ENCODE assay signal across 30 cellular contexts in genomic region chr6:62103186-62103859, GRCh38.
"Had no signal": no experiment of that assay in that cellular context is flagged by ENCODE, and none has a peak within 500 bp of the region (broad histone marks: within the 10 kb centered on the region; RNA-seq: fewer than 3 reads in every experiment).

No MANE protein-coding gene starts in this region.

- H3K36me3 Mint-ChIP-seq: activated CD4-positive, alpha-beta memory T cell treated with anti-CD3 and anti-CD28 coated beads for 36 hours; activated CD8-positive, alpha-beta memory T cell treated with anti-CD3 and anti-CD28 coated beads, Interleukin-2, amount 10 ng/mL, durations not matched to agents 7 days and 5 days; activated naive CD4-positive, alpha-beta T cell treated with anti-CD3 and anti-CD28 coated beads, Interleukin-2, amount 50 U/mL, for 24 hours; activated naive CD8-positive, alpha-beta T cell treated with anti-CD3 and anti-CD28 coated beads, Interleukin-2, amount 10 ng/mL, durations not matched to agents 7 days and 5 days; brain had no signal

- H3K27ac Mint-ChIP-seq: activated CD4-positive, alpha-beta memory T cell treated with anti-CD3 and anti-CD28 coated beads for 36 hours; activated CD4-positive, alpha-beta T cell treated with anti-CD3 and anti-CD28 coated beads for 36 hours; activated CD4-positive, alpha-beta T cell treated with anti-CD3 and anti-CD28 coated beads, Interleukin-2, amount 10 ng/mL, durations not matched to agents 24 days and 14 days; activated CD8-positive, alpha-beta memory T cell treated with anti-CD3 and anti-CD28 coated beads, Interleukin-2, amount 10 ng/mL, durations not matched to agents 7 days and 5 days; activated CD8-positive, alpha-beta T cell treated with anti-CD3 and anti-CD28 coated beads, Interleukin-2, amount 10 ng/mL, durations not matched to agents 7 days and 5 days; activated naive CD4-positive, alpha-beta T cell treated with anti-CD3 and anti-CD28 coated beads for 36 hours; activated naive CD4-positive, alpha-beta T cell treated with anti-CD3 and anti-CD28 coated beads, Interleukin-2, amount 50 U/mL, for 24 hours; activated naive CD8-positive, alpha-beta T cell treated with anti-CD3 and anti-CD28 coated beads, Interleukin-2, amount 10 ng/mL, durations not matched to agents 7 days and 5 days; activated T-helper 1 cell treated with anti-CD3 and anti-CD28 coated beads, Interleukin-12 subunit alpha, Interleukin-12 subunit beta, Interleukin-2, Interleukin-4 antibody, amounts not matched to agents 30 ng/mL and 10 ng/mL and 1 ng/mL, durations not matched to agents 14 hours and 24 hours and 36 hours; activated T-helper 2 cell treated with anti-CD3 and anti-CD28 coated beads, Interferon-gamma antibody, Interleukin-2, Interleukin-4, amounts not matched to agents 10 μg/mL and 5 μg/mL and 100 μg/mL, durations not matched to agents 14 hours and 24 hours and 36 hours; brain; dendritic cell treated with granulocyte-macrophage colony-stimulating factor and Interleukin-4, amounts not matched to agents 40 ng/mL and 50 ng/mL, for 4 days; endodermal cell had no signal

- FAIRE-seq: frontal cortex had no signal

- H3K4me1 Mint-ChIP-seq: activated CD4-positive, alpha-beta T cell treated with anti-CD3 and anti-CD28 coated beads for 36 hours; activated CD4-positive, alpha-beta T cell treated with anti-CD3 and anti-CD28 coated beads, Interleukin-2, amount 10 ng/mL, durations not matched to agents 24 days and 14 days; activated CD8-positive, alpha-beta memory T cell treated with anti-CD3 and anti-CD28 coated beads, Interleukin-2, amount 10 ng/mL, durations not matched to agents 7 days and 5 days; activated naive CD4-positive, alpha-beta T cell treated with anti-CD3 and anti-CD28 coated beads, Interleukin-2, amount 50 U/mL, for 24 hours; activated naive CD8-positive, alpha-beta T cell treated with anti-CD3 and anti-CD28 coated beads, Interleukin-2, amount 10 ng/mL, durations not matched to agents 7 days and 5 days; brain; central memory CD8-positive, alpha-beta T cell; endodermal cell had no signal

- H3K9me3 ChIP-seq: ascending aorta had no signal

- H3K4me3 ChIP-seq: ascending aorta, breast epithelium, cardiac muscle cell, coronary artery, dorsolateral prefrontal cortex had no signal

- H3K4me1 ChIP-seq: ascending aorta, breast epithelium had no signal

- DNase-seq: activated CD4-positive, alpha-beta memory T cell treated with anti-CD3 and anti-CD28 coated beads for 36 hours; activated CD4-positive, alpha-beta T cell treated with anti-CD3 and anti-CD28 coated beads for 36 hours; activated CD4-positive, alpha-beta T cell treated with anti-CD3 and anti-CD28 coated beads, Interleukin-2, amount 10 ng/mL, durations not matched to agents 24 days and 14 days; activated CD4-positive, CD25-positive, alpha-beta regulatory T cell; activated CD4-positive, CD25-positive, alpha-beta regulatory T cell treated with anti-CD3 and anti-CD28 coated beads, Interleukin-2, amount 50 U/mL, for 72 hours; activated CD8-positive, alpha-beta memory T cell treated with anti-CD3 and anti-CD28 coated beads, Interleukin-2, amount 10 ng/mL, durations not matched to agents 7 days and 5 days; activated CD8-positive, alpha-beta memory T cell treated with anti-CD3 and anti-CD28 coated beads, Interleukin-2, amount 50 U/mL, for 4 hours; activated CD8-positive, alpha-beta T cell treated with anti-CD3 and anti-CD28 coated beads, Interleukin-2, amount 10 ng/mL, durations not matched to agents 7 days and 5 days; activated effector memory CD4-positive, alpha-beta T cell treated with anti-CD3 and anti-CD28 coated beads, Interleukin-2, amount 50 U/mL, for 16 hours; activated naive CD4-positive, alpha-beta T cell treated with anti-CD3 and anti-CD28 coated beads for 36 hours; activated naive CD8-positive, alpha-beta T cell treated with anti-CD3 and anti-CD28 coated beads, Interleukin-2, amount 10 ng/mL, durations not matched to agents 7 days and 5 days; activated T-cell treated with anti-CD3 and anti-CD28 coated beads, Interleukin-2, amount 50 U/mL, for 1 hour; activated T-cell treated with anti-CD3 and anti-CD28 coated beads, Interleukin-2, amount 50 U/mL, for 48 hours; dorsolateral prefrontal cortex; effector memory CD4-positive, alpha-beta T cell; endodermal cell; foreskin fibroblast; T-helper 2 cell had no signal

- H3K4me3 Mint-ChIP-seq: activated CD4-positive, alpha-beta memory T cell treated with anti-CD3 and anti-CD28 coated beads for 36 hours; activated CD4-positive, alpha-beta T cell treated with anti-CD3 and anti-CD28 coated beads for 36 hours; activated CD4-positive, alpha-beta T cell treated with anti-CD3 and anti-CD28 coated beads, Interleukin-2, amount 10 ng/mL, durations not matched to agents 24 days and 14 days; activated CD8-positive, alpha-beta memory T cell treated with anti-CD3 and anti-CD28 coated beads, Interleukin-2, amount 10 ng/mL, durations not matched to agents 7 days and 5 days; activated CD8-positive, alpha-beta T cell treated with anti-CD3 and anti-CD28 coated beads, Interleukin-2, amount 10 ng/mL, durations not matched to agents 7 days and 5 days; activated naive CD4-positive, alpha-beta T cell treated with anti-CD3 and anti-CD28 coated beads for 36 hours; activated naive CD4-positive, alpha-beta T cell treated with anti-CD3 and anti-CD28 coated beads, Interleukin-2, amount 50 U/mL, for 24 hours; activated naive CD8-positive, alpha-beta T cell treated with anti-CD3 and anti-CD28 coated beads, Interleukin-2, amount 10 ng/mL, durations not matched to agents 7 days and 5 days; activated T-helper 1 cell treated with anti-CD3 and anti-CD28 coated beads, Interleukin-12 subunit alpha, Interleukin-12 subunit beta, Interleukin-2, Interleukin-4 antibody, amounts not matched to agents 30 ng/mL and 10 ng/mL and 1 ng/mL, durations not matched to agents 14 hours and 24 hours and 36 hours; brain; central memory CD8-positive, alpha-beta T cell; dendritic cell treated with granulocyte-macrophage colony-stimulating factor and Interleukin-4, amounts not matched to agents 40 ng/mL and 50 ng/mL, for 4 days; endodermal cell had no signal

- H3K36me3 ChIP-seq: ascending aorta, breast epithelium, cardiac muscle cell had no signal

- H3K27me3 ChIP-seq: ascending aorta, breast epithelium, cardiac muscle cell, dorsolateral prefrontal cortex had no signal

- H3K27ac ChIP-seq: ascending aorta, breast epithelium, cardiac muscle cell, coronary artery, dorsolateral prefrontal cortex had no signal

- H3K27me3 Mint-ChIP-seq: activated CD4-positive, alpha-beta memory T cell treated with anti-CD3 and anti-CD28 coated beads for 36 hours; activated CD4-positive, alpha-beta T cell treated with anti-CD3 and anti-CD28 coated beads for 36 hours; activated CD4-positive, alpha-beta T cell treated with anti-CD3 and anti-CD28 coated beads, Interleukin-2, amount 10 ng/mL, durations not matched to agents 24 days and 14 days; activated CD8-positive, alpha-beta memory T cell treated with anti-CD3 and anti-CD28 coated beads, Interleukin-2, amount 10 ng/mL, durations not matched to agents 7 days and 5 days; activated naive CD4-positive, alpha-beta T cell treated with anti-CD3 and anti-CD28 coated beads, Interleukin-2, amount 50 U/mL, for 24 hours; activated naive CD8-positive, alpha-beta T cell treated with anti-CD3 and anti-CD28 coated beads, Interleukin-2, amount 10 ng/mL, durations not matched to agents 7 days and 5 days; brain; central memory CD8-positive, alpha-beta T cell; dendritic cell treated with granulocyte-macrophage colony-stimulating factor and Interleukin-4, amounts not matched to agents 40 ng/mL and 50 ng/mL, for 4 days had no signal

- ATAC-seq: activated CD4-positive, alpha-beta T cell treated with anti-CD3 and anti-CD28 coated beads for 36 hours; activated CD8-positive, alpha-beta memory T cell treated with anti-CD3 and anti-CD28 coated beads, Interleukin-2, amount 10 ng/mL, durations not matched to agents 7 days and 5 days; activated CD8-positive, alpha-beta T cell treated with anti-CD3 and anti-CD28 coated beads, Interleukin-2, amount 10 ng/mL, durations not matched to agents 7 days and 5 days; esophagus mucosa had no signal
